2 cellular contexts compared by ENCODE assay signal in the genomic region with DNA sequence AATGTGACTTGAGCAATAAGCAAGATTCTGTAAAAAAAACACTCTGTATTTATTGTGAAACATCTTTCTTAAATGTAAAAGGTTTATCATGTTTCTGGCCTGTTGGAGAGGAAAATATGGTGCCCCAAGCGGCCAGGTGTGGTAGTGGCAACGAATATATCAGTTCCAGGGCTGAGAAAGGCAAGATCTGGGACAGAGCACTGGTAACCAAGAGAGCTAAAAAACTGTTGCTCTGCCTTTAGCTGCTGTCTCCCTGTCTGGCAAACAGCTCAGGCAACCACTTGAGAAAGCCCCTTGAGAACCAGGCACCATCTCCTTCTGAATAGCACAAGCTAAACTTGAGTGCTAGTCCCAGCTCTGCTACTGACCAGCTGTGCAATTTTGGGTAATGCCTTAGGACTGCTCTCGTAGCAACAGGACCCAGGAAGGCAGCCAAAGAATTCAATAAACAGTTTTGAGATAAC.
TF ChIP-seq lines count a peak whose summit lies in the region.

No MANE protein-coding gene starts in this region.

TF ChIP-seq in GM23338, 12 proteins besides CTCF, POLR2A, EP300 and RAD21 (continued from another document):
- TF ChIP-seq REST (IDR thresholded peaks at IDR 0.05; ENCODE audit: unreplicated experiment) = no peak
- TF ChIP-seq, protein P1, sequence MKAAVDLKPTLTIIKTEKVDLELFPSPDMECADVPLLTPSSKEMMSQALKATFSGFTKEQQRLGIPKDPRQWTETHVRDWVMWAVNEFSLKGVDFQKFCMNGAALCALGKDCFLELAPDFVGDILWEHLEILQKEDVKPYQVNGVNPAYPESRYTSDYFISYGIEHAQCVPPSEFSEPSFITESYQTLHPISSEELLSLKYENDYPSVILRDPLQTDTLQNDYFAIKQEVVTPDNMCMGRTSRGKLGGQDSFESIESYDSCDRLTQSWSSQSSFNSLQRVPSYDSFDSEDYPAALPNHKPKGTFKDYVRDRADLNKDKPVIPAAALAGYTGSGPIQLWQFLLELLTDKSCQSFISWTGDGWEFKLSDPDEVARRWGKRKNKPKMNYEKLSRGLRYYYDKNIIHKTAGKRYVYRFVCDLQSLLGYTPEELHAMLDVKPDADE (IDR thresholded peaks at IDR 0.05) = no peak
- no peak for TF ChIP-seq EZH2 (IDR thresholded peaks at IDR 0.05; ENCODE audit: low read depth, unreplicated experiment)
- no peak for TF ChIP-seq ZNF114 (CRISPR knock-in tag; IDR thresholded peaks at IDR 0.05)
- no peak for TF ChIP-seq ZNF462 (CRISPR knock-in tag; IDR thresholded peaks at IDR 0.05)
- TF ChIP-seq NANOG (IDR thresholded peaks at IDR 0.05; ENCODE audit: borderline replicate concordance) = no peak
- TF ChIP-seq STAT1 (IDR thresholded peaks at IDR 0.05; ENCODE audit: unreplicated experiment) = no peak
- no peak for TF ChIP-seq ZNF331 (CRISPR knock-in tag; IDR thresholded peaks at IDR 0.05; ENCODE audit: low read depth)
- no peak for TF ChIP-seq JUNB (IDR thresholded peaks at IDR 0.05; ENCODE audit: unreplicated experiment)
- no peak for TF ChIP-seq POLR2AphosphoS5 (IDR thresholded peaks at IDR 0.05; ENCODE audit: low read depth)

TF ChIP-seq in WTC11, 78 proteins besides CTCF, POLR2A, EP300 and RAD21 (continued from another document):
- TF ChIP-seq, protein P2, sequence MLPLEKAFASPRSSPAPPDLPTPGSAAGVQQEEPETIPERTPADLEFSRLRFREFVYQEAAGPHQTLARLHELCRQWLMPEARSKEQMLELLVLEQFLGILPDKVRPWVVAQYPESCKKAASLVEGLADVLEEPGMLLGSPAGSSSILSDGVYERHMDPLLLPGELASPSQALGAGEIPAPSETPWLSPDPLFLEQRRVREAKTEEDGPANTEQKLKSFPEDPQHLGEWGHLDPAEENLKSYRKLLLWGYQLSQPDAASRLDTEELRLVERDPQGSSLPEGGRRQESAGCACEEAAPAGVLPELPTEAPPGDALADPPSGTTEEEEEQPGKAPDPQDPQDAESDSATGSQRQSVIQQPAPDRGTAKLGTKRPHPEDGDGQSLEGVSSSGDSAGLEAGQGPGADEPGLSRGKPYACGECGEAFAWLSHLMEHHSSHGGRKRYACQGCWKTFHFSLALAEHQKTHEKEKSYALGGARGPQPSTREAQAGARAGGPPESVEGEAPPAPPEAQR (CRISPR knock-in tag; IDR thresholded peaks at IDR 0.05) = no peak
- TF ChIP-seq SOX15 (CRISPR knock-in tag; IDR thresholded peaks at IDR 0.05) (no peak), TEAD1 (CRISPR knock-in tag; IDR thresholded peaks at IDR 0.05) (no peak), TEAD4 (CRISPR knock-in tag; IDR thresholded peaks at IDR 0.05) (no peak), CREM (CRISPR knock-in tag; IDR thresholded peaks at IDR 0.05) (no peak)
